26 cellular contexts compared by ENCODE assay signal in genomic region chr5:112179290-112179689, GRCh38.
DNase-seq lines count a peak whose midpoint lies in the region; ATAC-seq and TF ChIP-seq lines count a peak whose summit lies in the region.
"Had no signal": no experiment of that assay in that cellular context is flagged by ENCODE, and none has a peak within 500 bp of the region (broad histone marks: within the 10 kb centered on the region; RNA-seq: fewer than 3 reads in every experiment).

No MANE protein-coding gene starts in this region.

- no peak overlapping the region for H4K8ac ChIP-seq in H9 (replicated peaks; ENCODE audit: insufficient read length, low read depth, low read length)

- no peak overlapping the region for H2AFZ ChIP-seq in H9 (ENCODE audit: low read length)
- H2AFZ ChIP-seq in neural progenitor cell (replicated peaks) = no peak overlapping the region
- no peak overlapping the region for H2AFZ ChIP-seq in Karpas-422 (ENCODE audit: low read length)
- H2AFZ ChIP-seq: GM23338 had no signal

- H3K4me1 ChIP-seq in H9 (ENCODE audit: insufficient read depth, low read length) (no peaks in the 10 kb centered on the region; the same call in 1 of the 2 replicates), endodermal cell (ENCODE audit: control insufficient read depth, insufficient read depth, low read length) (peaks cover 9% of the 10 kb centered on the region), neural progenitor cell (peaks cover 16% of the 10 kb centered on the region), Karpas-422 (ENCODE audit: low read length) (no peaks in the 10 kb centered on the region; the same call in 1 of the 2 replicates)
- H3K4me1 ChIP-seq: BLaER1, SJCRH30 had no signal

- H3K9ac ChIP-seq in H9 (ENCODE audit: extremely low read depth, insufficient read length, low read length) = no peak overlapping the region
- no peak overlapping the region for H3K9ac ChIP-seq in endodermal cell (ENCODE audit: extremely low read depth, low read length, poor library complexity, severe bottlenecking)
- H3K9ac ChIP-seq in neural progenitor cell = no peak overlapping the region
- no peak overlapping the region for H3K9ac ChIP-seq in Karpas-422 (ENCODE audit: low read length)
- H3K9ac ChIP-seq: BLaER1 had no signal

- no peaks in the 10 kb centered on the region for H3K79me2 ChIP-seq in H9 (ENCODE audit: insufficient read depth, low read length)
- no peaks in the 10 kb centered on the region for H3K79me2 ChIP-seq in neural progenitor cell (ENCODE audit: low read depth)
- H3K79me2 ChIP-seq in Karpas-422 (ENCODE audit: low read length) = no peaks in the 10 kb centered on the region

- H3K27ac ChIP-seq in H9 (ENCODE audit: insufficient read length, low read depth, low read length) (no peak overlapping the region), endodermal cell (ENCODE audit: low read depth, low read length) (no peak overlapping the region), neural progenitor cell (no peak overlapping the region), Karpas-422 (ENCODE audit: low read length) (no peak overlapping the region)
- H3K27ac ChIP-seq: BLaER1, SJCRH30 had no signal

- no peak overlapping the region for H3K56ac ChIP-seq in H9 (ENCODE audit: insufficient read length, low read depth, low read length)

- H2BK5ac ChIP-seq in H9 (ENCODE audit: insufficient read length, low read length) = no peak overlapping the region

- H3K27ac Mint-ChIP-seq in H9 = no peak overlapping the region
- no peak overlapping the region for H3K27ac Mint-ChIP-seq in endodermal cell
- H3K27ac Mint-ChIP-seq in neural progenitor cell = peak overlapping the region; percentile 22
- no peak overlapping the region for H3K27ac Mint-ChIP-seq in naive thymus-derived CD8-positive, alpha-beta T cell
- H3K27ac Mint-ChIP-seq: CD4-positive, alpha-beta memory T cell; GM23338; HFFc6 had no signal

- H3K79me1 ChIP-seq in H9 (ENCODE audit: insufficient read depth, low read depth, low read length, poor library complexity, severe bottlenecking) = no peaks in the 10 kb centered on the region

- H4K91ac ChIP-seq in H9 (ENCODE audit: insufficient read length, low read depth, low read length) = no peak overlapping the region

- no peak overlapping the region for H2BK12ac ChIP-seq in H9 (ENCODE audit: insufficient read length, low read depth, low read length)

- TF ChIP-seq CTCF in H9 (conservative IDR thresholded peaks at IDR 0.05) = peak; percentile 30; the same call in 1 of the 3 replicates
- TF ChIP-seq CTCF in endodermal cell (conservative IDR thresholded peaks at IDR 0.05) = peak; percentile 55
- peak; percentile 3 for TF ChIP-seq CTCF in neural progenitor cell (IDR thresholded peaks at IDR 0.05)

- H3K36me3 ChIP-seq in endodermal cell (ENCODE audit: control insufficient read depth, insufficient read depth, low read length) (no peaks in the 10 kb centered on the region), neural progenitor cell (no peaks in the 10 kb centered on the region), Karpas-422 (ENCODE audit: insufficient read depth, low read length) (no peaks in the 10 kb centered on the region)
- H3K36me3 ChIP-seq: BLaER1, HAP-1, MG63, SJCRH30 had no signal

- ATAC-seq in naive thymus-derived CD8-positive, alpha-beta T cell = no peak
- ATAC-seq: GM23338, PC-3, Right ventricle myocardium inferior, SK-N-SH treated with all-trans-retinoic acid at 6 μM for 48 hours had no signal

- WGBS in H9 (ENCODE audit: extremely low coverage, insufficient read length, low lambda C conversion rate) = no CpG with 5 or more reads among the region's 1 CpG
- WGBS in endodermal cell (ENCODE audit: insufficient coverage in 1 of 2, insufficient read length in 1 of 2), 2 experiments = 80 to 96% methylated on average over 1 of the region's 1 CpG

- H3K4me1 Mint-ChIP-seq in H9 (peaks cover 10 to 16% of the 10 kb centered on the region in 2 experiments), endodermal cell (peaks cover 21% of the 10 kb centered on the region), neural progenitor cell (peaks cover 38% of the 10 kb centered on the region)
- peaks cover 0 to 5% (median 1%) of the 10 kb centered on the region in 4 donors for H3K4me1 Mint-ChIP-seq in naive thymus-derived CD8-positive, alpha-beta T cell

- H3K18ac ChIP-seq in H9 (ENCODE audit: insufficient read length, low read depth, low read length) = no peak overlapping the region

- H2BK120ac ChIP-seq in H9 (ENCODE audit: low read depth, low read length, poor library complexity, severe bottlenecking) = no peak overlapping the region

- H3K23me2 ChIP-seq in H9 (ENCODE audit: insufficient read length, low read depth, low read length, poor library complexity, severe bottlenecking) = no peaks in the 10 kb centered on the region

- H3K27me3 Mint-ChIP-seq in H9 (ENCODE audit: low read depth) (no peaks in the 10 kb centered on the region), endodermal cell (ENCODE audit: insufficient read depth) (no peaks in the 10 kb centered on the region), neural progenitor cell (ENCODE audit: insufficient read depth, low read depth) (peaks cover 2% of the 10 kb centered on the region)
- H3K27me3 Mint-ChIP-seq in naive thymus-derived CD8-positive, alpha-beta T cell = peaks cover 3 to 23% (median 14%) of the 10 kb centered on the region in 5 donors

- H2AK5ac ChIP-seq in H9 (ENCODE audit: insufficient read length, low read length) = no peak overlapping the region

- H3K27me3 ChIP-seq in H9 (ENCODE audit: insufficient read depth, low read length) = no peaks in the 10 kb centered on the region
- no peaks in the 10 kb centered on the region for H3K27me3 ChIP-seq in endodermal cell (ENCODE audit: control insufficient read depth, insufficient read depth, low read length, poor library complexity, severe bottlenecking)
- no peaks in the 10 kb centered on the region for H3K27me3 ChIP-seq in neural progenitor cell
- H3K27me3 ChIP-seq in Karpas-422 (ENCODE audit: low read length) = no peaks in the 10 kb centered on the region
- H3K27me3 ChIP-seq: BLaER1, MG63, SJCRH30 had no signal

- H3K4ac ChIP-seq in H9 (ENCODE audit: low read depth, low read length) = no peak overlapping the region

- POLR2A ChIA-PET in naive thymus-derived CD8-positive, alpha-beta T cell (lab: Charles Lee) = no interaction called here

- no peak overlapping the region for H3T11ph ChIP-seq in H9 (ENCODE audit: low read length)

- no peak overlapping the region for H3K4me2 ChIP-seq in H9 (ENCODE audit: insufficient read depth, insufficient read length, low read length)
- no peak overlapping the region for H3K4me2 ChIP-seq in neural progenitor cell
- no peak overlapping the region for H3K4me2 ChIP-seq in Karpas-422 (ENCODE audit: low read depth, low read length, poor library complexity, severe bottlenecking)
- H3K4me2 ChIP-seq: BLaER1, GM23338 had no signal

- H3K23ac ChIP-seq in H9 (ENCODE audit: insufficient read length, low read depth, low read length) = no peak overlapping the region

- no peaks in the 10 kb centered on the region for H3F3A ChIP-seq in neural progenitor cell (ENCODE audit: low read depth)

- no peaks in the 10 kb centered on the region for H3K9me2 ChIP-seq in Karpas-422 (replicated peaks; ENCODE audit: insufficient read depth, low read length)

- no peak overlapping the region for H3K14ac ChIP-seq in H9 (ENCODE audit: insufficient read depth, low read length)

- H4K5ac ChIP-seq in H9 (ENCODE audit: insufficient read length, low read depth, low read length) = no peak overlapping the region

- H3K9me3 Mint-ChIP-seq in H9 = no peaks in the 10 kb centered on the region
- H3K9me3 Mint-ChIP-seq in endodermal cell = no peaks in the 10 kb centered on the region
- peaks cover 5% of the 10 kb centered on the region for H3K9me3 Mint-ChIP-seq in neural progenitor cell
- no peaks in the 10 kb centered on the region for H3K9me3 Mint-ChIP-seq in naive thymus-derived CD8-positive, alpha-beta T cell
- H3K9me3 Mint-ChIP-seq: CD4-positive, alpha-beta memory T cell; GM23338; HFFc6 had no signal

- H4K20me1 ChIP-seq in H9 (ENCODE audit: control insufficient read depth, insufficient read depth, insufficient read length) = no peaks in the 10 kb centered on the region
- no peaks in the 10 kb centered on the region for H4K20me1 ChIP-seq in neural progenitor cell (ENCODE audit: low read depth)
- H4K20me1 ChIP-seq in Karpas-422 (ENCODE audit: insufficient read depth, low read depth, low read length) = no peaks in the 10 kb centered on the region
- H4K20me1 ChIP-seq: BLaER1 had no signal

- no peak for DNase-seq in H9
- DNase-seq in endodermal cell = no peak
- no peak for DNase-seq in neural progenitor cell (ENCODE audit: low spot score)
- no peak for DNase-seq in stimulated activated CD4-positive, alpha-beta T cell treated with anti-CD3 and anti-CD28 coated beads, Interleukin-2, amount 100 ng/mL, for 24 hours
- no peak for DNase-seq in CD1c-positive myeloid dendritic cell (ENCODE audit: extremely low spot score)
- no peak for DNase-seq in Karpas-422
- DNase-seq in naive thymus-derived CD8-positive, alpha-beta T cell = no peak
- DNase-seq: CD4-positive, alpha-beta memory T cell; COR-L47; GDM1; HFFc6; KBM-7; MG63; NCI-H1694; NCI-H2029 treated with DMSO at 0.1 percent for 48 hours; NCI-H446 treated with DMSO at 0.1 percent for 48 hours; NCI-H526; NCI-H82; NK-92 treated with Interleukin-12 subunit alpha and Interleukin-12 subunit beta, amount 100 ng/mL, for 24 hours; PC-3; SJCRH30 had no signal

- H3K9me3 ChIP-seq in H9 (ENCODE audit: control insufficient read depth, low read depth, low read length) = no peaks in the 10 kb centered on the region
- H3K9me3 ChIP-seq in endodermal cell (ENCODE audit: control insufficient read depth, low read length) = no peaks in the 10 kb centered on the region
- H3K9me3 ChIP-seq in neural progenitor cell (ENCODE audit: low read depth) = no peaks in the 10 kb centered on the region
- no peaks in the 10 kb centered on the region for H3K9me3 ChIP-seq in Karpas-422 (ENCODE audit: low read length)
- H3K9me3 ChIP-seq: BLaER1, HAP-1, MG63, SJCRH30 had no signal

- H3K4me3 ChIP-seq in endodermal cell (ENCODE audit: low read length) = no peak overlapping the region
- H3K4me3 ChIP-seq in neural progenitor cell = no peak overlapping the region
- no peak overlapping the region for H3K4me3 ChIP-seq in Karpas-422 (ENCODE audit: low read length)
- H3K4me3 ChIP-seq: BLaER1, GM23338, HAP-1, MG63, SJCRH30 had no signal

- H2BK20ac ChIP-seq in H9 (ENCODE audit: low read depth, low read length, poor library complexity, severe bottlenecking) = no peak overlapping the region

- H3K4me3 Mint-ChIP-seq in H9 = no peak overlapping the region
- no peak overlapping the region for H3K4me3 Mint-ChIP-seq in endodermal cell
- no peak overlapping the region for H3K4me3 Mint-ChIP-seq in neural progenitor cell
- H3K4me3 Mint-ChIP-seq in naive thymus-derived CD8-positive, alpha-beta T cell = no peak overlapping the region
- H3K4me3 Mint-ChIP-seq: CD4-positive, alpha-beta memory T cell; GM23338; HFFc6 had no signal

- H3K36me3 Mint-ChIP-seq in H9 (ENCODE audit: insufficient read depth in 1 of 3, low read depth in 3 of 3) (no peaks in the 10 kb centered on the region), endodermal cell (ENCODE audit: low read depth) (peaks cover 1% of the 10 kb centered on the region), neural progenitor cell (peaks cover 23% of the 10 kb centered on the region)
- H3K36me3 Mint-ChIP-seq in naive thymus-derived CD8-positive, alpha-beta T cell = no peaks in the 10 kb centered on the region
- H3K36me3 Mint-ChIP-seq: CD4-positive, alpha-beta memory T cell had no signal

- H2BK15ac ChIP-seq in H9 (ENCODE audit: low read depth, low read length) = no peak overlapping the region

Comparison
In these comparisons a context has a peak if more than half of its experiments do, and no peak if none do; other contexts are left out.
1. CTCF ChIP-seq: peak in every context shown above with its lines; median percentile 55 in endodermal cell; 30 in H9; 3 in neural progenitor cell.